In genomic region chr12:22180699-22181098, GRCh38 we compare ENCODE assay signal across 27 cellular contexts.
"Had no signal": no experiment of that assay in that cellular context is flagged by ENCODE, and none has a peak within 500 bp of the region (broad histone marks: within the 10 kb centered on the region; RNA-seq: fewer than 3 reads in every experiment).

No MANE protein-coding gene starts in this region.

- H3K36me3 Mint-ChIP-seq: T-cell had no signal

- H3K27me3 ChIP-seq: ascending aorta, body of pancreas, SJSA1 had no signal

- H3K4me1 Mint-ChIP-seq: activated B cell treated with CpG ODN at 0.5 μM for 24 hours; activated CD4-positive, alpha-beta T cell treated with anti-CD3 and anti-CD28 coated beads, Interleukin-2, amount 10 ng/mL, durations not matched to agents 24 days and 14 days; activated naive CD4-positive, alpha-beta T cell treated with anti-CD3 and anti-CD28 coated beads, Interleukin-2, amount 50 U/mL, for 24 hours; activated naive CD8-positive, alpha-beta T cell treated with anti-CD3 and anti-CD28 coated beads, Interleukin-2, amount 50 U/mL, for 24 hours had no signal

- H3K4me3 Mint-ChIP-seq: activated B cell treated with CpG ODN at 0.5 μM for 24 hours; activated CD4-positive, alpha-beta T cell treated with anti-CD3 and anti-CD28 coated beads, Interleukin-2, amount 10 ng/mL, durations not matched to agents 24 days and 14 days; activated naive CD4-positive, alpha-beta T cell treated with anti-CD3 and anti-CD28 coated beads, Interleukin-2, amount 50 U/mL, for 24 hours; activated naive CD8-positive, alpha-beta T cell treated with anti-CD3 and anti-CD28 coated beads, Interleukin-2, amount 50 U/mL, for 24 hours; T-cell had no signal

- H3K27ac ChIP-seq: ascending aorta, body of pancreas, SJSA1 had no signal

- DNase-seq: activated B cell treated with CpG ODN at 0.5 μM for 24 hours; activated CD4-positive, alpha-beta T cell treated with anti-CD3 and anti-CD28 coated beads for 1 hour; activated CD4-positive, alpha-beta T cell treated with anti-CD3 and anti-CD28 coated beads, Interleukin-2, amount 10 ng/mL, durations not matched to agents 24 days and 14 days; activated CD4-positive, alpha-beta T cell treated with anti-CD3 and anti-CD28 coated beads, Interleukin-2, amount 50 U/mL, for 48 hours; activated CD8-positive, alpha-beta memory T cell treated with anti-CD3 and anti-CD28 coated beads for 24 hours; activated naive CD8-positive, alpha-beta T cell treated with anti-CD3 and anti-CD28 coated beads, Interleukin-2, amount 50 U/mL, for 24 hours; activated T-cell treated with anti-CD3 and anti-CD28 coated beads, Interleukin-2, amount 50 U/mL, for 48 hours; amniotic stem cell; body of pancreas; Karpas-422; NCI-H1105 treated with DMSO at 0.1 percent for 48 hours; NCI-H1436 treated with DMSO at 0.1 percent for 48 hours; NCI-H187; NCI-H2081; NCI-H446; NCI-H524; PC-3; SHP77; T-cell; T-helper 2 cell; T1000 had no signal

- ATAC-seq: activated naive CD8-positive, alpha-beta T cell treated with anti-CD3 and anti-CD28 coated beads, Interleukin-2, amount 50 U/mL, for 24 hours; body of pancreas; PC-3; T-cell had no signal

- FAIRE-seq: RCC 7860, TTC549 had no signal

- H3K9me3 Mint-ChIP-seq: activated B cell treated with CpG ODN at 0.5 μM for 24 hours; activated CD4-positive, alpha-beta T cell treated with anti-CD3 and anti-CD28 coated beads, Interleukin-2, amount 10 ng/mL, durations not matched to agents 24 days and 14 days; activated naive CD4-positive, alpha-beta T cell treated with anti-CD3 and anti-CD28 coated beads, Interleukin-2, amount 50 U/mL, for 24 hours; activated naive CD8-positive, alpha-beta T cell treated with anti-CD3 and anti-CD28 coated beads, Interleukin-2, amount 50 U/mL, for 24 hours; activated T-helper 2 cell treated with anti-CD3 and anti-CD28 coated beads, Interferon-gamma antibody, Interleukin-2, Interleukin-4, amounts not matched to agents 10 μg/mL and 5 μg/mL and 100 μg/mL, durations not matched to agents 14 hours and 24 hours and 36 hours; T-cell had no signal

- H3K4me1 ChIP-seq: ascending aorta, body of pancreas, SJSA1 had no signal

- H3K27ac Mint-ChIP-seq: activated B cell treated with CpG ODN at 0.5 μM for 24 hours; activated CD4-positive, alpha-beta T cell treated with anti-CD3 and anti-CD28 coated beads, Interleukin-2, amount 10 ng/mL, durations not matched to agents 24 days and 14 days; activated naive CD4-positive, alpha-beta T cell treated with anti-CD3 and anti-CD28 coated beads, Interleukin-2, amount 50 U/mL, for 24 hours; activated naive CD8-positive, alpha-beta T cell treated with anti-CD3 and anti-CD28 coated beads, Interleukin-2, amount 50 U/mL, for 24 hours; activated T-helper 2 cell treated with anti-CD3 and anti-CD28 coated beads, Interferon-gamma antibody, Interleukin-2, Interleukin-4, amounts not matched to agents 10 μg/mL and 5 μg/mL and 100 μg/mL, durations not matched to agents 14 hours and 24 hours and 36 hours; T-cell had no signal

- H3K4me3 ChIP-seq: ascending aorta, body of pancreas, SJSA1 had no signal

- H3K36me3 ChIP-seq: ascending aorta, SJSA1 had no signal

- H3K27me3 Mint-ChIP-seq: activated CD4-positive, alpha-beta T cell treated with anti-CD3 and anti-CD28 coated beads, Interleukin-2, amount 10 ng/mL, durations not matched to agents 24 days and 14 days; activated naive CD4-positive, alpha-beta T cell treated with anti-CD3 and anti-CD28 coated beads, Interleukin-2, amount 50 U/mL, for 24 hours; activated naive CD8-positive, alpha-beta T cell treated with anti-CD3 and anti-CD28 coated beads, Interleukin-2, amount 50 U/mL, for 24 hours; T-cell had no signal

- H3K9me3 ChIP-seq: ascending aorta, body of pancreas, SJSA1 had no signal
